1 cellular context compared by ENCODE assay signal in the genomic region with DNA sequence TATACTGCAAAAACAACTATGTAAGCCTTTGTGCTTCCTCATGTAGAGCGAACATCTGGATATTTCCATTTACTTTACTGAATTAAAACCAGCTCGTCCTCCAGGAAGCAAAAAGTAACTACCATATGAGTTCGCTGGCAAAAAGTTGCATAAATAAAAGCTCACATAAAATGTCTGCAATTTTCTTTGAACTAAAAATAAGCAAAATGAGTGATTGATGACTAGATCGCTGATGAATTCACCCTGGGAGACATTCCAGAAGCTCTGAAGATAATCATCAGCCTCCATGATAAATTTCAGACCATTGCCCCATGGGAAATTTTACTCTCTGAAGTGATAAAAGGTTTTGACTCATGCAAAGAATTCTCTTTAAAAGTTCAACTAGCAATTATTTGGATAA.
TF ChIP-seq lines count a peak whose summit lies in the region.

No MANE protein-coding gene starts in this region.

TF ChIP-seq in HEK293, 187 proteins besides CTCF, POLR2A, EP300 and RAD21 (continued from another document):
- no peak for TF ChIP-seq ZNF354C (tag by site-specific recombination; IDR thresholded peaks at IDR 0.05; ENCODE audit: borderline replicate concordance, low read depth)
- TF ChIP-seq ZNF785 (tag by site-specific recombination; IDR thresholded peaks at IDR 0.05), result no peak
- TF ChIP-seq GLIS1 (tag by site-specific recombination; IDR thresholded peaks at IDR 0.05), result peak; percentile 60
- TF ChIP-seq BCL11A (tag by site-specific recombination; IDR thresholded peaks at IDR 0.05; ENCODE audit: low read depth), result no peak
- TF ChIP-seq SETDB1 (IDR thresholded peaks at IDR 0.05; ENCODE audit: insufficient read length, low read length), result no peak
